In genomic region chr22:45163417-45164216, GRCh38 we compare ENCODE assay signal across 1 cellular context.
TF ChIP-seq lines count a peak whose summit lies in the region.

Gene NUP50 (plus strand): TSS chr22:45163925. CDS start chr22:45168178, 4,253 bp downstream.

TF ChIP-seq in K562, 482 proteins besides CTCF, POLR2A, EP300 and RAD21 (continued from another document and continues in another):
- TF ChIP-seq ZNF592 (IDR thresholded peaks at IDR 0.05) (peak; percentile 29; the same call in 1 of the 2 replicates), CLOCK (CRISPR knock-in tag; IDR thresholded peaks at IDR 0.05; ENCODE audit: borderline replicate concordance) (no peak), SIN3B (IDR thresholded peaks at IDR 0.05; ENCODE audit: low read depth) (no peak), TAF9B (IDR thresholded peaks at IDR 0.05; ENCODE audit: partially characterized antibody) (peak; percentile 62), PRDM10 (IDR thresholded peaks at IDR 0.05; ENCODE audit: partially characterized antibody) (no peak), ATF1 (CRISPR knock-in tag; IDR thresholded peaks at IDR 0.05) (no peak), ATF1 (tag; IDR thresholded peaks at IDR 0.05) (peak; percentile 65), ZNF639 (CRISPR knock-in tag; conservative IDR thresholded peaks at IDR 0.05 in 1 of 2, IDR thresholded peaks at IDR 0.05 in 1 of 2) (peak in 1 of 2 experiments; percentile 58; a peak in 1 of 4 replicates), NRF1 (conservative IDR thresholded peaks at IDR 0.05 in 1 of 2, IDR thresholded peaks at IDR 0.05 in 1 of 2) (peak; percentile 99), ESRRA (IDR thresholded peaks at IDR 0.05; ENCODE audit: borderline replicate concordance, low read depth) (peak; percentile 59; the same call in 1 of the 2 replicates), KDM5B (IDR thresholded peaks at IDR 0.05; ENCODE audit: insufficient replicate concordance, low read depth, low read length) (peak; percentile 64), FOXP4 (CRISPR knock-in tag; IDR thresholded peaks at IDR 0.05; ENCODE audit: borderline replicate concordance) (0 out of 2 replicates have a peak, but pooled peaks have one; percentile 44), MEIS2 (IDR thresholded peaks at IDR 0.05; ENCODE audit: partially characterized antibody) (peak; percentile 95), TBP (optimal IDR thresholded peaks at IDR 0.05; ENCODE audit: low read depth, low read length) (peak; percentile 22), ZBTB2 (IDR thresholded peaks at IDR 0.05) (peak; percentile 94), CBX1 (IDR thresholded peaks at IDR 0.05; ENCODE audit: low read depth) (0 out of 2 replicates have a peak, but pooled peaks have one; percentile 34), GMEB1 (CRISPR knock-in tag; IDR thresholded peaks at IDR 0.05) (peak; percentile 63)
